ENCODE assay signal across 8 cellular contexts in genomic region chr18:48952287-48953095, GRCh38. TPM values are rescaled to one million over a fixed set of nuclear protein-coding genes. Genes with fewer than 3 reads are reported as not detected.
DNase-seq lines count a peak whose midpoint lies in the region; ATAC-seq and TF ChIP-seq lines count a peak whose summit lies in the region.

No MANE protein-coding gene starts in this region.

- H3K4me3 Mint-ChIP-seq in activated CD8-positive, alpha-beta T cell treated with anti-CD3 and anti-CD28 coated beads, Interleukin-2, amount 10 ng/mL, durations not matched to agents 7 days and 5 days = peak overlapping the region; percentile 85
- H3K4me3 Mint-ChIP-seq in endothelial cell (ENCODE audit: unreplicated experiment) = peak overlapping the region; percentile 91

- peaks cover 32% of the 10 kb centered on the region for H3K4me1 ChIP-seq in mesodermal cell (ENCODE audit: control insufficient read depth, insufficient read depth, low read length, poor library complexity, severe bottlenecking)

- peak overlapping the region; percentile 60 for H3K4me3 ChIP-seq in mesodermal cell (ENCODE audit: extremely low read depth, insufficient read depth, low read length, poor library complexity, severe bottlenecking)

- H3K36me3 Mint-ChIP-seq in activated CD8-positive, alpha-beta T cell treated with anti-CD3 and anti-CD28 coated beads, Interleukin-2, amount 10 ng/mL, durations not matched to agents 7 days and 5 days (ENCODE audit: low read depth) = peaks cover 24% of the 10 kb centered on the region
- H3K36me3 Mint-ChIP-seq in endothelial cell (ENCODE audit: low read depth, unreplicated experiment) = peaks cover 10% of the 10 kb centered on the region

- ATAC-seq in GM18873 (IDR thresholded peaks at IDR 0.05; ENCODE audit: low FRiP score, unreplicated experiment) = peak; percentile 29
- ATAC-seq in HG03066 (IDR thresholded peaks at IDR 0.05; ENCODE audit: low read depth, unreplicated experiment) = peak; percentile 29
- peak; percentile 10 for ATAC-seq in activated CD8-positive, alpha-beta T cell treated with anti-CD3 and anti-CD28 coated beads, Interleukin-2, amount 10 ng/mL, durations not matched to agents 7 days and 5 days

- DNase-seq in Ammon's horn (ENCODE audit: low spot score) (peak; percentile 80), NCI-H510A treated with DMSO at 0.1 percent for 48 hours (lab: John Stamatoyannopoulos, UW) (peak; percentile 42), endothelial cell (ENCODE audit: low spot score) (peak; percentile 67), substantia nigra (lab: John Stamatoyannopoulos, UW) (peak in 46 of 49 donors; percentile 38 to 94 (median 74))
- DNase-seq in activated CD8-positive, alpha-beta T cell treated with anti-CD3 and anti-CD28 coated beads, Interleukin-2, amount 10 ng/mL, durations not matched to agents 7 days and 5 days = peak; percentile 42

- H3K9me3 ChIP-seq in mesodermal cell (ENCODE audit: control insufficient read depth, low read length) = no peaks in the 10 kb centered on the region

- H3K27ac Mint-ChIP-seq in activated CD8-positive, alpha-beta T cell treated with anti-CD3 and anti-CD28 coated beads, Interleukin-2, amount 10 ng/mL, durations not matched to agents 7 days and 5 days = peak overlapping the region; percentile 81
- H3K27ac Mint-ChIP-seq in endothelial cell (ENCODE audit: unreplicated experiment) = peak overlapping the region; percentile 94

- POLR2A ChIA-PET in activated CD8-positive, alpha-beta T cell treated with anti-CD3 and anti-CD28 coated beads, Interleukin-2, amount 10 ng/mL, durations not matched to agents 7 days and 5 days (lab: Charles Lee) = interaction anchor here (0.6 to 2.9 kb wide), 3 partner anchors 12 to 543 kb away, joined by 4 to 14 read pairs (median 5); no protein-coding TSS in a partner anchor

- H3K36me3 ChIP-seq in mesodermal cell (ENCODE audit: control insufficient read depth, insufficient read depth, low read length) = peaks cover 29% of the 10 kb centered on the region

- CTCF ChIA-PET in activated CD8-positive, alpha-beta T cell treated with anti-CD3 and anti-CD28 coated beads, Interleukin-2, amount 10 ng/mL, durations not matched to agents 7 days and 5 days (lab: Charles Lee) = interaction anchor here (0.6 to 3.1 kb wide), 5 partner anchors 14 to 893 kb away, joined by 3 to 17 read pairs (median 4); no protein-coding TSS in a partner anchor

- WGBS in mesodermal cell (ENCODE audit: insufficient coverage in 2 of 2), 2 experiments = 0 to 1% methylated on average over 50 to 52 of the region's 66 CpGs

- peaks cover 9% of the 10 kb centered on the region for H3K27me3 Mint-ChIP-seq in activated CD8-positive, alpha-beta T cell treated with anti-CD3 and anti-CD28 coated beads, Interleukin-2, amount 10 ng/mL, durations not matched to agents 7 days and 5 days (ENCODE audit: low read depth)
- peaks cover 4% of the 10 kb centered on the region for H3K27me3 Mint-ChIP-seq in endothelial cell (ENCODE audit: unreplicated experiment)

- no peaks in the 10 kb centered on the region for H3K9me3 Mint-ChIP-seq in activated CD8-positive, alpha-beta T cell treated with anti-CD3 and anti-CD28 coated beads, Interleukin-2, amount 10 ng/mL, durations not matched to agents 7 days and 5 days (ENCODE audit: insufficient read depth)
- no peaks in the 10 kb centered on the region for H3K9me3 Mint-ChIP-seq in endothelial cell (ENCODE audit: unreplicated experiment)

- H3K27ac ChIP-seq in mesodermal cell (ENCODE audit: low read depth, low read length, severe bottlenecking) (peak overlapping the region; percentile 100), substantia nigra (ENCODE audit: low read depth, low read length, poor library complexity, severe bottlenecking) (peak overlapping the region; percentile 97)

- peaks cover 30% of the 10 kb centered on the region for H3K4me1 Mint-ChIP-seq in activated CD8-positive, alpha-beta T cell treated with anti-CD3 and anti-CD28 coated beads, Interleukin-2, amount 10 ng/mL, durations not matched to agents 7 days and 5 days (ENCODE audit: low read depth)
- peaks cover 27% of the 10 kb centered on the region for H3K4me1 Mint-ChIP-seq in endothelial cell (ENCODE audit: unreplicated experiment)

- no peak for TF ChIP-seq CTCF in endothelial cell (IDR thresholded peaks at IDR 0.05; ENCODE audit: unreplicated experiment)

RNA-seq across cellular contexts. Expression of gene SMAD7, which starts 1.7 kb away (rescaled TPM):
- total RNA-seq in activated CD8-positive, alpha-beta T cell treated with anti-CD3 and anti-CD28 coated beads, Interleukin-2, amount 10 ng/mL, durations not matched to agents 7 days and 5 days = 10 to 100 TPM; 23.8 to 24.1 TPM
- total RNA-seq in endothelial cell (ENCODE audit: unreplicated experiment) = 30.1 TPM
- polyA plus RNA-seq in mesodermal cell (2013, experiment 1 of 2) = 45.1 TPM
- 42.8 TPM for polyA plus RNA-seq in mesodermal cell (2013, experiment 2 of 2)

Comparison
In these comparisons a context has a peak if more than half of its experiments do, and no peak if none do; other contexts are left out.
1. Peak in every context shown above with its lines: DNase-seq, ATAC-seq, H3K4me3 ChIP-seq and H3K27ac ChIP-seq.